9 cellular contexts compared by ENCODE assay signal in the genomic region with DNA sequence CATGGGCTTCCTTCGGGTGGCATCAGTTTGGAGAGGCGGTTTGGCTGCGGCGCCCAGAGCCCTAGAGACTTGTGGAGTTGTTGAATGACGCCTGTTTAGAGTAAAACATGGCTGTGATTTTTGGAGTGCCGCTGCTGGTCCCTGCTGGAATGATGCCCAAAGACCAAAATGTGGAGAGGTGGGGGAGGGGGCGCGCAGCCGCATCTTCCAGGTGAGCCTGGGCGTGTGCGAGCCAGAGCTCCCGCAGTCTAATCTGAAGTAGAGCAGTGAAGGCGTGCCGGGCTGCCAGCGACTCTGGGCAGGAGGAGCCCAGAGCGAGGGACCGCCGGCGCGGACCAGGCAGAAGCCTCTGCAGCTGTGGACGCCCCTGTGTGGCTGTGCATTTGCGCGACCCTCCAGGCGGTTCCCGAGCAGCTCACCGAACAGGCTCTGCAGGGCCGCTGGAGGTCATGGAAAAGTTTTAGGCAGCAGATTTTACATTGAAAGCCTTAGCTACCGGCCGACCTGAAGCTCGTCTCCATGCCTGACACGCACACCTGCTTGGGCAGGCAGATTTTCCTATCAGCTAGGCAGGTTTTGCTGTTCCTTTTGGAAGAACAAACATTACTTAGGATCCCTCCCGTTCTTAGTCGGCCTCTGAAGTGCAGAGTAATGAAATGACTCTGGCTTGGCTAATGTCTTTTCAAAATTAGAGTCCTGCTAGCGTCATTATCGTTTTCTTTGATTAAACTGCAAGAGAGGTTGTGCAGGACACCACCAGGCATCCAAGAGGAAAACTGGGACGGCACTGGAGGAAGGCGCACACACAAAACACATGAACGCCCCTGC.
DNase-seq lines count a peak whose midpoint lies in the region; ATAC-seq and TF ChIP-seq lines count a peak whose summit lies in the region.
"Had no signal": no experiment of that assay in that cellular context is flagged by ENCODE, and none has a peak within 500 bp of the region (broad histone marks: within the 10 kb centered on the region; RNA-seq: fewer than 3 reads in every experiment).

No MANE protein-coding gene starts in this region.

- 19 to 30% (median 23%) methylated on average over 29 to 38 of the region's 38 CpGs for WGBS in heart left ventricle, 4 donors

- H3K9me3 Mint-ChIP-seq in T-cell, result no peaks in the 10 kb centered on the region

- peaks cover 7 to 10% (median 9%) of the 10 kb centered on the region in 3 donors for H3K4me1 Mint-ChIP-seq in T-cell

- H3K27ac Mint-ChIP-seq in T-cell, result no peak overlapping the region

- H3K4me1 ChIP-seq in heart left ventricle, result peaks cover 0 to 53% (median 17%) of the 10 kb centered on the region in 12 donors
- no peaks in the 10 kb centered on the region for H3K4me1 ChIP-seq in parathyroid adenoma

- H3K4me2 ChIP-seq in parathyroid adenoma (ENCODE audit: low read length), result peak overlapping the region; percentile 78

- no peak for TF ChIP-seq POLR2A in heart left ventricle (IDR thresholded peaks at IDR 0.05)

- CTCF ChIA-PET in T-cell (lab: Charles Lee), result no interaction called here

- POLR2A ChIA-PET in T-cell (lab: Charles Lee), result no interaction called here

- H3K27me3 ChIP-seq in heart left ventricle (peaks cover 0 to 29% (median 0%) of the 10 kb centered on the region in 9 donors), parathyroid adenoma (ENCODE audit: control insufficient read depth, insufficient read depth, low read length) (peaks cover 4% of the 10 kb centered on the region)

- H3K27me3 Mint-ChIP-seq in T-cell, result peaks cover 46 to 59% of the 10 kb centered on the region in 2 donors

- DNase-seq in D341Med (ENCODE audit: low spot score) (peak; percentile 43), NCI-H748 treated with DMSO at 0.1 percent for 48 hours (lab: John Stamatoyannopoulos, UW) (peak; percentile 67), heart left ventricle (peak; percentile 22 to 64 (median 41)), kidney tubule cell (ENCODE audit: low spot score) (no peak), T-cell (no peak)
- no peak for DNase-seq in activated effector memory CD4-positive, alpha-beta T cell treated with Interleukin-2 at 50 U/mL for 16 hours

- no peaks in the 10 kb centered on the region for H3K9me3 ChIP-seq in heart left ventricle
- H3K9me3 ChIP-seq in parathyroid adenoma (ENCODE audit: control insufficient read depth, low read length), result no peaks in the 10 kb centered on the region

- TF ChIP-seq CTCF in heart left ventricle (IDR thresholded peaks at IDR 0.05) (no peak), parathyroid adenoma (IDR thresholded peaks at IDR 0.05) (no peak)

- H3K9ac ChIP-seq in parathyroid adenoma, result no peak overlapping the region

- intact Hi-C loops in heart left ventricle (cut with DNase I), result loop anchor here in 8 of 10 donors (5.0 to 10.0 kb wide), 8 partner anchors 52 to 310 kb away; a partner anchor contains a TSS

- H3K4me3 ChIP-seq in heart left ventricle (peak overlapping the region; percentile 50 to 90 (median 69)), parathyroid adenoma (ENCODE audit: low read depth, low read length) (peak overlapping the region; percentile 32)

- H3K4me3 Mint-ChIP-seq in T-cell, result peak overlapping the region in 1 of 3 donors; percentile 22

- H3K36me3 Mint-ChIP-seq in T-cell, result no peaks in the 10 kb centered on the region

- H3K36me3 ChIP-seq in heart left ventricle (no peaks in the 10 kb centered on the region), parathyroid adenoma (ENCODE audit: control insufficient read depth, insufficient read depth, low read length) (no peaks in the 10 kb centered on the region)

- H3K79me2 ChIP-seq in parathyroid adenoma, result no peaks in the 10 kb centered on the region

- H3K27ac ChIP-seq in heart left ventricle (peak overlapping the region; percentile 50 to 90 (median 80)), parathyroid adenoma (no peak overlapping the region)

- ATAC-seq in heart left ventricle (peak; percentile 43 to 68 (median 60)), GM21529 (IDR thresholded peaks at IDR 0.05; ENCODE audit: unreplicated experiment) (no peak), T-cell (replicated peaks in 1 of 4) (no peak)
- ATAC-seq: sciatic nerve had no signal

- H2AFZ ChIP-seq in parathyroid adenoma, result no peak overlapping the region

Comparison
In these comparisons a context has a peak if more than half of its experiments do, and no peak if none do; other contexts are left out.
1. DNase-seq: peak in D341Med (single experiment), NCI-H748 treated with DMSO at 0.1 percent for 48 hours (single experiment) and heart left ventricle (5 of 5); none in kidney tubule cell (single experiment), activated effector memory CD4-positive, alpha-beta T cell treated with Interleukin-2 at 50 U/mL for 16 hours (single experiment) and T-cell (0 of 34).
2. ATAC-seq: peak in heart left ventricle (4 of 4); none in GM21529 (single experiment) and T-cell (0 of 4).